In genomic region chr18:13872373-13872772, GRCh38 we compare ENCODE assay signal across 12 cellular contexts. TPM values are rescaled to one million over a fixed set of nuclear protein-coding genes. Genes with fewer than 3 reads are reported as not detected.
"Had no signal": no experiment of that assay in that cellular context is flagged by ENCODE, and none has a peak within 500 bp of the region (broad histone marks: within the 10 kb centered on the region; RNA-seq: fewer than 3 reads in every experiment).

No MANE protein-coding gene starts in this region.

- H2AFZ ChIP-seq: GM23248 had no signal

- H3K36me3 ChIP-seq: HAP-1 had no signal

- H3K36me3 Mint-ChIP-seq: IgD-negative memory B cell had no signal

- H3K4me3 ChIP-seq: GM23248, HAP-1 had no signal

- H3K27ac Mint-ChIP-seq: HFFc6, IgD-negative memory B cell had no signal

- DNase-seq: GM23248, HFFc6, KBM-7 had no signal

- H3K27ac ChIP-seq: GM23248, HL-60, KMS-11 had no signal

- FAIRE-seq: H1, H54, HepG2 had no signal

- H3K9me3 ChIP-seq: HAP-1 had no signal

- ATAC-seq: HCT116, HepG2 had no signal

- H3K4me2 ChIP-seq: KMS-11 had no signal

- H3K9me3 Mint-ChIP-seq: IgD-negative memory B cell had no signal

- H3K4me1 ChIP-seq: HAP-1 had no signal

- H3K9ac ChIP-seq: GM23248, KMS-11 had no signal

- H3K4me3 Mint-ChIP-seq: HFFc6, IgD-negative memory B cell had no signal

RNA-seq across cellular contexts. Expression of gene MC2R, which starts 43.0 kb away (rescaled TPM):
- total RNA-seq: GM23248, H1, HepG2, HFFc6, HT1080 had no signal
- polyA plus RNA-seq: GM23248, H1, HepG2, IgD-negative memory B cell had no signal

RNA-seq across cellular contexts. Expression of gene MC5R, which starts 48.4 kb away (rescaled TPM):
- total RNA-seq: GM23248, HepG2, HFFc6, HT1080 had no signal
- polyA plus RNA-seq: GM23248, HepG2, IgD-negative memory B cell had no signal
